Comparison of ENCODE assay signal across 10 cellular contexts in the genomic region with DNA sequence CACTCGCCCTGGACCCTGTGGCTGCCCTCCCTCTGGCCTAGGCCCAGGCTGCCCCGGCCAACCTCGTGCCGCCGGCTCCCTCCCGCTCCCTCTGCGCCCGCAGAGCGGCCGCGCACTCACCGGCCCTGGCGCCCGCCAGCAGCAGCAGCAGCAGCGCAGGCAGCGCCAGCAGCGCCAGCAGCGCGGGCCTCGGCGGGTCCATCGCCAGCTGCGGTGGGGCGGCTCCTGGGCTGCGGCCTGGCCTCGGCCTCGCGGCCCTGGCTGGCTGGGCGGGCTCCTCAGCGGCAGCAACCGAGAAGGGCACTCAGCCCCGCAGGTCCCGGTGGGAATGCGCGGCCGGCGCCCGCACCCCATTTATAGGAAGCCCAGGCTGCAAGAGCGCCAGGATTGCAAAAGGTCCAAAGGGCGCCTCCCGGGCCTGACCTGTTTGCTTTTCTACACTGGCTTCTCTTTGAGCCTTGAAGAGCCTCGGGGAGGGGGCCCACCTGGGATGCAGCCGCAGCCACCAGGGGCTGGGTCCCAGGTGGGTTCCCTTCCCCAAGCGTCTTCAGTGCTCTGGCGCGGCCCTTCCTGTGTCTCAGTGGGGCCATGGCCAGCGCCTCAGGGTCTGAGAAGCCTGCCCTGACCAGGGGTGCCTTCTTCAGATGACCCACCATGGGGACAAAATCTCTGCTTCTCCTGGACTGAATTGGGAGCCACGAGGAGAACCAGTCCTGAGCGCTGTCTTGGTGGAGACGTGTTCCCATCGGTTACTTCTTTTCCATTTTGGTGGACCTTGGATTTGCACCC. TPM values are rescaled to one million over a fixed set of nuclear protein-coding genes. Genes with fewer than 3 reads are reported as not detected.
DNase-seq lines count a peak whose midpoint lies in the region; ATAC-seq and TF ChIP-seq lines count a peak whose summit lies in the region.
"Had no signal": no experiment of that assay in that cellular context is flagged by ENCODE, and none has a peak within 500 bp of the region (broad histone marks: within the 10 kb centered on the region; RNA-seq: fewer than 3 reads in every experiment).

TSS of gene APOB (minus strand) at position 330 of the 789 bp plus-strand sequence. CDS start at position 202, 128 bp downstream.

- no peaks in the 10 kb centered on the region for H3K36me3 Mint-ChIP-seq in naive thymus-derived CD4-positive, alpha-beta T cell

- intact Hi-C loops in Right ventricle myocardium inferior (cut with DNase I) (loop anchor here (2.0 kb wide), 1 partner anchor 75 kb away; no protein-coding TSS in a partner anchor), cardiac septum (cut with DNase I) (loop anchor here (2.0 kb wide), 1 partner anchor 271 kb away; no protein-coding TSS in a partner anchor), esophagus muscularis mucosa (cut with DNase I) (loop anchor here (1.0 to 5.0 kb wide), 2 partner anchors 74 to 273 kb away; no protein-coding TSS in a partner anchor)
- intact Hi-C loops in naive thymus-derived CD4-positive, alpha-beta T cell (cut with micrococcal nuclease): loop anchor here (1.0 kb wide), 2 partner anchors 74 to 273 kb away; no protein-coding TSS in a partner anchor

- H3K27me3 Mint-ChIP-seq in naive thymus-derived CD4-positive, alpha-beta T cell: peaks cover 19 to 52% (median 40%) of the 10 kb centered on the region in 5 donors

- peaks cover 0 to 9% (median 0%) of the 10 kb centered on the region in 4 donors for H3K27me3 ChIP-seq in esophagus muscularis mucosa
- H3K27me3 ChIP-seq in naive thymus-derived CD4-positive, alpha-beta T cell (ENCODE audit: control insufficient read depth in 2 of 2, insufficient read depth in 2 of 2, low read length in 2 of 2): no peaks in the 10 kb centered on the region

- DNase-seq in Right ventricle myocardium inferior (ENCODE audit: missing footprints) (no peak), cardiac septum (ENCODE audit: low spot score) (no peak), esophagus muscularis mucosa (ENCODE audit: extremely low spot score) (no peak), LoVo (ENCODE audit: low spot score) (no peak), ureter (ENCODE audit: low spot score) (no peak)
- no peak for DNase-seq in naive thymus-derived CD4-positive, alpha-beta T cell
- no peak for DNase-seq in activated CD4-positive, alpha-beta T cell treated with anti-CD3 and anti-CD28 coated beads, Interleukin-2, amount 50 U/mL, for 48 hours
- DNase-seq: stimulated activated CD4-positive, alpha-beta T cell treated with anti-CD3 and anti-CD28 coated beads, Interleukin-1b, Interleukin-23, amount 100 ng/mL, for 48 hours had no signal

- CTCF ChIA-PET in naive thymus-derived CD4-positive, alpha-beta T cell (lab: Charles Lee): no interaction called here

- peaks cover 14 to 49% (median 36%) of the 10 kb centered on the region in 4 donors for H3K4me1 ChIP-seq in esophagus muscularis mucosa
- H3K4me1 ChIP-seq in naive thymus-derived CD4-positive, alpha-beta T cell (ENCODE audit: control insufficient read depth in 2 of 2, insufficient read depth in 2 of 2, low read length in 2 of 2): no peaks in the 10 kb centered on the region

- H3K9me3 ChIP-seq in esophagus muscularis mucosa: no peaks in the 10 kb centered on the region
- no peaks in the 10 kb centered on the region for H3K9me3 ChIP-seq in naive thymus-derived CD4-positive, alpha-beta T cell (ENCODE audit: control insufficient read depth in 2 of 3, low read length in 3 of 3)

- POLR2A ChIA-PET in naive thymus-derived CD4-positive, alpha-beta T cell (lab: Charles Lee): no interaction called here

- ATAC-seq in Right ventricle myocardium inferior: peak; percentile 44
- peak; percentile 3 for ATAC-seq in naive thymus-derived CD4-positive, alpha-beta T cell
- ATAC-seq in HG03520 (IDR thresholded peaks at IDR 0.05; ENCODE audit: unreplicated experiment): no peak

- peaks cover 3 to 8% (median 5%) of the 10 kb centered on the region in 7 donors for H3K4me1 Mint-ChIP-seq in naive thymus-derived CD4-positive, alpha-beta T cell

- peak within 1 kb of the TSS in 2 of 4 donors; percentile 12 to 63 for H3K27ac ChIP-seq in esophagus muscularis mucosa (replicated peaks in 1 of 4)
- H3K27ac ChIP-seq in naive thymus-derived CD4-positive, alpha-beta T cell (ENCODE audit: low read depth, low read length): no peak within 1 kb of the TSS

- no peaks in the 10 kb centered on the region for H3K36me3 ChIP-seq in esophagus muscularis mucosa
- no peaks in the 10 kb centered on the region for H3K36me3 ChIP-seq in naive thymus-derived CD4-positive, alpha-beta T cell (ENCODE audit: control insufficient read depth in 2 of 3, insufficient read depth in 3 of 3, low read length in 3 of 3)

- TF ChIP-seq POLR2A in esophagus muscularis mucosa (IDR thresholded peaks at IDR 0.05; ENCODE audit: low read depth): no peak

- no peak within 1 kb of the TSS for H3K27ac Mint-ChIP-seq in naive thymus-derived CD4-positive, alpha-beta T cell

- TF ChIP-seq CTCF in esophagus muscularis mucosa (IDR thresholded peaks at IDR 0.05): no peak

- peak within 1 kb of the TSS; percentile 16 to 37 (median 24) for H3K4me3 ChIP-seq in esophagus muscularis mucosa
- no peak within 1 kb of the TSS for H3K4me3 ChIP-seq in naive thymus-derived CD4-positive, alpha-beta T cell (ENCODE audit: low read length)

- TF ChIP-seq EP300 in esophagus muscularis mucosa (IDR thresholded peaks at IDR 0.05): no peak

- peak within 1 kb of the TSS in 8 of 10 donors; percentile 0 to 61 (median 21) for H3K4me3 Mint-ChIP-seq in naive thymus-derived CD4-positive, alpha-beta T cell

- peaks cover 0 to 3% (median 0%) of the 10 kb centered on the region in 11 donors for H3K9me3 Mint-ChIP-seq in naive thymus-derived CD4-positive, alpha-beta T cell

- WGBS in esophagus muscularis mucosa: 58% methylated on average over 25 of the region's 51 CpGs

RNA-seq across cellular contexts. Expression of gene APOB, which starts in this region (rescaled TPM):
- total RNA-seq in Right ventricle myocardium inferior: 12.5 TPM
- 3.4 TPM for total RNA-seq in cardiac septum
- 1 to 10 TPM in 3 of 4 donors, under 1 TPM in 1; 0.83 to 4.4 (median 2.0) TPM for total RNA-seq in esophagus muscularis mucosa
- total RNA-seq in naive thymus-derived CD4-positive, alpha-beta T cell: not detected
- polyA plus RNA-seq in naive thymus-derived CD4-positive, alpha-beta T cell: not detected
- total RNA-seq in ureter: 0.75 TPM
- total RNA-seq: NCI-H460 had no signal

Comparison
In these comparisons a context has a peak if more than half of its experiments do, and no peak if none do; other contexts are left out.
1. Peak in ATAC-seq in naive thymus-derived CD4-positive, alpha-beta T cell; RNA of the gene not detected or under 1 TPM.